Comparison of ENCODE assay signal across 11 cellular contexts in the genomic region with DNA sequence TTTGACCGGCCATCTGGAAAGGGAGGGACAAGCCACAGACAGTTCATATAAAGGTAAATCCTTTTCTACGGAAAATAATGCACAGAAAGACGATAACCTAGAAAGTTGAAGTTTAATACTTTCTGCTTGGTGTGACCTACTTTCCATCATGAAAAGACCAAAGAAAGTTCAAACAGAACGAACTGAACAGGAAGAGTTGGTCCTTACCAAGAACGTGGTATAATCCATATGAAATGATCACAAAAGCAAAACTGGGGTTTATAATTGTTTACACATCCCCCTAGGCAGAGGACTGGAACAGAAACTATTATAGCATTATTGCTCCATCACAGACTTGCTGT.
DNase-seq lines count a peak whose midpoint lies in the region; ATAC-seq, FAIRE-seq and TF ChIP-seq lines count a peak whose summit lies in the region.
"Had no signal": no experiment of that assay in that cellular context is flagged by ENCODE, and none has a peak within 500 bp of the region (broad histone marks: within the 10 kb centered on the region; RNA-seq: fewer than 3 reads in every experiment).

No MANE protein-coding gene starts in this region.

- H3K4me3 ChIP-seq in ascending aorta = peak overlapping the region; percentile 43 to 53
- H3K4me3 ChIP-seq in kidney (ENCODE audit: low read length in 2 of 2) = peak overlapping the region; percentile 33 to 48
- H3K4me3 ChIP-seq in subcutaneous abdominal adipose tissue (ENCODE audit: low read depth in 1 of 5, low read length in 5 of 5) = peak overlapping the region in 4 of 5 donors; percentile 1 to 61 (median 28)
- H3K4me3 ChIP-seq: SJSA1 had no signal

- H3K36me3 ChIP-seq in ascending aorta (no peaks in the 10 kb centered on the region), kidney (ENCODE audit: control insufficient read depth in 1 of 2, insufficient read depth in 2 of 2, low read length in 2 of 2) (no peaks in the 10 kb centered on the region), subcutaneous abdominal adipose tissue (ENCODE audit: control insufficient read depth in 5 of 5, insufficient read depth in 5 of 5, low read length in 5 of 5) (no peaks in the 10 kb centered on the region)
- H3K36me3 ChIP-seq: SJSA1 had no signal

- H3K27ac ChIP-seq in ascending aorta = peak overlapping the region in 1 of 2 donors; percentile 36
- no peak overlapping the region for H3K27ac ChIP-seq in kidney (ENCODE audit: low read depth in 2 of 2, low read length in 2 of 2)
- no peak overlapping the region for H3K27ac ChIP-seq in subcutaneous abdominal adipose tissue (ENCODE audit: low read depth, low read length)
- H3K27ac ChIP-seq: SJSA1 had no signal

- H3K27me3 ChIP-seq in ascending aorta = no peaks in the 10 kb centered on the region
- H3K27me3 ChIP-seq in subcutaneous abdominal adipose tissue (ENCODE audit: control insufficient read depth in 5 of 5, insufficient read depth in 4 of 5, low read length in 5 of 5) = no peaks in the 10 kb centered on the region

- DNase-seq in H54 (ENCODE audit: insufficient read length, low spot score) (no peak), ascending aorta (ENCODE audit: low spot score in 2 of 2) (no peak), kidney (no peak), NAMALWA (ENCODE audit: low spot score) (no peak)
- DNase-seq: activated T-cell treated with anti-CD3 and anti-CD28 coated beads for 4 hours; NCI-H1436 treated with DMSO at 0.1 percent for 48 hours; stimulated activated CD4-positive, alpha-beta T cell treated with anti-CD3 and anti-CD28 coated beads, Interleukin-2, amount 100 ng/mL, for 24 hours had no signal

- H3K9me3 ChIP-seq in ascending aorta = no peaks in the 10 kb centered on the region
- no peaks in the 10 kb centered on the region for H3K9me3 ChIP-seq in kidney (ENCODE audit: control insufficient read depth in 1 of 2, low read length in 2 of 2)
- peaks cover 0 to 3% (median 0%) of the 10 kb centered on the region in 5 donors for H3K9me3 ChIP-seq in subcutaneous abdominal adipose tissue (ENCODE audit: control insufficient read depth in 5 of 5, low read length in 5 of 5)
- H3K9me3 ChIP-seq: SJSA1 had no signal

- no peak for TF ChIP-seq POLR2A in H54 (IDR thresholded peaks at IDR 0.05; ENCODE audit: low read depth, low read length)

- ATAC-seq in HG02852 (IDR thresholded peaks at IDR 0.05; ENCODE audit: unreplicated experiment) = no peak
- ATAC-seq in HG02642 (IDR thresholded peaks at IDR 0.05; ENCODE audit: poor library complexity, unreplicated experiment) = no peak

- TF ChIP-seq CTCF in ascending aorta (IDR thresholded peaks at IDR 0.05) (no peak), kidney (IDR thresholded peaks at IDR 0.05; ENCODE audit: borderline replicate concordance, extremely low read depth, insufficient read depth) (no peak)

- no peak overlapping the region for H3K9ac ChIP-seq in kidney (ENCODE audit: low read length in 2 of 2)
- H3K9ac ChIP-seq in subcutaneous abdominal adipose tissue (ENCODE audit: low read length in 5 of 5) = no peak overlapping the region

- intact Hi-C loops in ascending aorta (cut with DNase I) (no loop called here), kidney (cut with DNase I) (no loop called here)

- H3K4me1 ChIP-seq in ascending aorta = peaks cover 0 to 9% of the 10 kb centered on the region in 2 donors
- no peaks in the 10 kb centered on the region for H3K4me1 ChIP-seq in kidney (ENCODE audit: control insufficient read depth in 1 of 2, insufficient read depth in 1 of 2, low read depth in 1 of 2, low read length in 2 of 2)
- peaks cover 0 to 10% (median 8%) of the 10 kb centered on the region in 5 donors for H3K4me1 ChIP-seq in subcutaneous abdominal adipose tissue (ENCODE audit: control insufficient read depth in 5 of 5, insufficient read depth in 5 of 5, low read length in 5 of 5)
- H3K4me1 ChIP-seq: SJSA1 had no signal

- FAIRE-seq in H54 (lab: Jason Lieb, UNC) = peak; percentile 89
- no peak for FAIRE-seq in kidney (lab: Jason Lieb, UNC)
